18 cellular contexts compared by ENCODE assay signal in genomic region chr16:86201746-86202145, GRCh38.
"Had no signal": no experiment of that assay in that cellular context is flagged by ENCODE, and none has a peak within 500 bp of the region (broad histone marks: within the 10 kb centered on the region; RNA-seq: fewer than 3 reads in every experiment).

No MANE protein-coding gene starts in this region.

- H3K36me3 ChIP-seq: ascending aorta, breast epithelium, right atrium auricular region had no signal

- H3K4me1 ChIP-seq: ascending aorta, breast epithelium, right atrium auricular region had no signal

- ATAC-seq: activated naive CD8-positive, alpha-beta T cell treated with anti-CD3 and anti-CD28 coated beads, Interleukin-2, amount 50 U/mL, for 24 hours; left lobe of liver; natural killer cell; stimulated activated naive CD8-positive, alpha-beta T cell treated with anti-CD3 and anti-CD28 coated beads, Interleukin-15, Interleukin-2, amounts not matched to agents 100 U/mL and 50 U/mL, for 24 hours had no signal

- H3K4me3 ChIP-seq: ascending aorta, breast epithelium, right atrium auricular region had no signal

- DNase-seq: activated CD4-positive, alpha-beta T cell treated with anti-CD3 and anti-CD28 coated beads, Interleukin-2, amount 50 U/mL, for 4 hours; activated CD4-positive, CD25-positive, alpha-beta regulatory T cell treated with anti-CD3 and anti-CD28 coated beads, Interleukin-2, amount 50 U/mL, for 72 hours; activated naive CD4-positive, alpha-beta T cell treated with anti-CD3 and anti-CD28 coated beads for 36 hours; activated naive CD8-positive, alpha-beta T cell treated with anti-CD3 and anti-CD28 coated beads, Interleukin-2, amount 50 U/mL, for 24 hours; activated T-cell treated with anti-CD3 and anti-CD28 coated beads, Interleukin-2, amount 50 U/mL, for 1 hour; cerebellar nuclear complex; islet precursor cell; natural killer cell; posterior cingulate gyrus; small intestine; stimulated activated naive CD8-positive, alpha-beta T cell treated with anti-CD3 and anti-CD28 coated beads, Interleukin-15, Interleukin-2, amounts not matched to agents 100 U/mL and 50 U/mL, for 24 hours; T-helper 1 cell; T1000 had no signal

- H3K27ac ChIP-seq: ascending aorta, breast epithelium, epithelial cell of prostate, right atrium auricular region had no signal

- H3K9me3 ChIP-seq: ascending aorta, breast epithelium, right atrium auricular region had no signal
